In the genomic region with DNA sequence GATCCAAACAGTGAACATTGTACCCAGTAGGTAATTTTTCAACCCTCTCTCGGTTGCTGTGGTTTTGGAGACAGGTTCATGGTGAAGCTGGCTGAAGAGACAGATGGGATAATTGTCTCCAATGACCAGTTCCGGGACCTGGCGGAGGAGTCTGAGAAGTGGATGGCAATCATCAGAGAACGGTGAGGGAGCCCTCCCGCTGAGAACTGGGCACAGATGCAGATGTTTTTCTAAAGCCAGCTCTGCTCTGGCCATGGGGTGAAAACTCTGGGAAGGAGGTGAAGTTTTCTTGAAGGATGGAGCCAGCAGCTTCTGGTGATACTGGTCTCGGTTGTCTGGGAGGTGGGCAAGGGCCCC, we compare ENCODE assay signal across 10 cellular contexts. TPM values are rescaled to one million over a fixed set of nuclear protein-coding genes. Genes with fewer than 3 reads are reported as not detected.
DNase-seq lines count a peak whose midpoint lies in the region; ATAC-seq and TF ChIP-seq lines count a peak whose summit lies in the region.
"Had no signal": no experiment of that assay in that cellular context is flagged by ENCODE, and none has a peak within 500 bp of the region (broad histone marks: within the 10 kb centered on the region; RNA-seq: fewer than 3 reads in every experiment).

No MANE protein-coding gene starts in this region.

- intact Hi-C loops in natural killer cell (cut with micrococcal nuclease) (loop anchor here (1.0 to 10.0 kb wide), 3 partner anchors 71 to 191 kb away; partner anchors contain the start of gene TINF2), vagina (cut with DNase I) (no loop called here)

- peak overlapping the region; percentile 19 to 50 for H3K27ac Mint-ChIP-seq in natural killer cell
- H3K27ac Mint-ChIP-seq in natural killer cell treated with Interleukin-12 subunit alpha and Interleukin-12 subunit beta and Interleukin-15 and Interleukin-18, amount 100 ng/mL, for 72 hours = peak overlapping the region in 1 of 2 donors; percentile 10

- no peaks in the 10 kb centered on the region for H3K36me3 Mint-ChIP-seq in natural killer cell
- peaks cover 17% of the 10 kb centered on the region for H3K36me3 Mint-ChIP-seq in natural killer cell treated with Interleukin-12 subunit alpha and Interleukin-12 subunit beta and Interleukin-15 and Interleukin-18, amount 100 ng/mL, for 72 hours

- no peaks in the 10 kb centered on the region for H3K9me3 Mint-ChIP-seq in natural killer cell
- no peaks in the 10 kb centered on the region for H3K9me3 Mint-ChIP-seq in natural killer cell treated with Interleukin-12 subunit alpha and Interleukin-12 subunit beta and Interleukin-15 and Interleukin-18, amount 100 ng/mL, for 72 hours

- H3K4me3 Mint-ChIP-seq in natural killer cell = no peak overlapping the region
- no peak overlapping the region for H3K4me3 Mint-ChIP-seq in natural killer cell treated with Interleukin-12 subunit alpha and Interleukin-12 subunit beta and Interleukin-15 and Interleukin-18, amount 100 ng/mL, for 72 hours

- H3K27ac ChIP-seq in cingulate gyrus (ENCODE audit: low read depth, low read length) (peak overlapping the region; percentile 57), osteoblast (ENCODE audit: low read depth, low read length) (peak overlapping the region; percentile 37), vagina (peak overlapping the region; percentile 67)
- H3K27ac ChIP-seq: cardiac muscle cell had no signal

- peaks cover 43% of the 10 kb centered on the region for H3K79me2 ChIP-seq in osteoblast (ENCODE audit: insufficient read depth, low read length)

- peaks cover 76% of the 10 kb centered on the region for H3K36me3 ChIP-seq in osteoblast (ENCODE audit: insufficient read depth, low read length)
- H3K36me3 ChIP-seq in vagina = peaks cover 0 to 66% of the 10 kb centered on the region in 2 donors

- H3K27me3 ChIP-seq in osteoblast (ENCODE audit: insufficient read depth, low read length) = no peaks in the 10 kb centered on the region
- no peaks in the 10 kb centered on the region for H3K27me3 ChIP-seq in vagina
- H3K27me3 ChIP-seq: BE2C, cardiac muscle cell had no signal

- no peaks in the 10 kb centered on the region for H3K27me3 Mint-ChIP-seq in natural killer cell (ENCODE audit: low read depth in 2 of 2)
- H3K27me3 Mint-ChIP-seq in natural killer cell treated with Interleukin-12 subunit alpha and Interleukin-12 subunit beta and Interleukin-15 and Interleukin-18, amount 100 ng/mL, for 72 hours = no peaks in the 10 kb centered on the region

- H3K4me1 ChIP-seq in osteoblast (ENCODE audit: insufficient read depth, low read length) = peaks cover 30% of the 10 kb centered on the region
- H3K4me1 ChIP-seq in vagina = peaks cover 63% of the 10 kb centered on the region

- H3K9me3 ChIP-seq in osteoblast (ENCODE audit: low read depth, low read length) (no peaks in the 10 kb centered on the region), vagina (no peaks in the 10 kb centered on the region)
- H3K9me3 ChIP-seq: BE2C had no signal

- H3K4me1 Mint-ChIP-seq in natural killer cell = peaks cover 32 to 58% of the 10 kb centered on the region in 2 donors
- H3K4me1 Mint-ChIP-seq in natural killer cell treated with Interleukin-12 subunit alpha and Interleukin-12 subunit beta and Interleukin-15 and Interleukin-18, amount 100 ng/mL, for 72 hours (ENCODE audit: low read depth in 2 of 2) = peaks cover 39 to 49% of the 10 kb centered on the region in 2 donors

- DNase-seq in natural killer cell (no peak), osteoblast (ENCODE audit: insufficient read length, low spot score, missing footprints) (no peak), vagina (ENCODE audit: extremely low spot score in 2 of 2) (no peak), DMS 273 treated with DMSO at 0.1 percent for 48 hours (lab: John Stamatoyannopoulos, UW) (no peak), occipital lobe (lab: John Stamatoyannopoulos, UW) (no peak)
- DNase-seq in natural killer cell treated with Interleukin-12 subunit alpha and Interleukin-12 subunit beta and Interleukin-15 and Interleukin-18, amount 100 ng/mL, for 72 hours (ENCODE audit: low spot score) = no peak

- no peak overlapping the region for H3K4me3 ChIP-seq in osteoblast (ENCODE audit: insufficient read depth, low read length)
- no peak overlapping the region for H3K4me3 ChIP-seq in vagina
- H3K4me3 ChIP-seq: cardiac muscle cell had no signal

- no peak overlapping the region for H3K4me2 ChIP-seq in osteoblast (ENCODE audit: insufficient read depth, low read length)

- peaks cover 32% of the 10 kb centered on the region for H4K20me1 ChIP-seq in osteoblast (ENCODE audit: insufficient read depth, low read length)

- no peak for TF ChIP-seq POLR2A in vagina (IDR thresholded peaks at IDR 0.05)

- no peak overlapping the region for H2AFZ ChIP-seq in osteoblast (ENCODE audit: low read length)

- TF ChIP-seq CTCF in natural killer cell (IDR thresholded peaks at IDR 0.05) (no peak), osteoblast (IDR thresholded peaks at IDR 0.05; ENCODE audit: extremely low read depth, low read depth, low read length) (no peak), vagina (IDR thresholded peaks at IDR 0.05) (no peak)

- ATAC-seq in natural killer cell (no peak), HG02852 (IDR thresholded peaks at IDR 0.05; ENCODE audit: unreplicated experiment) (no peak)
- no peak for ATAC-seq in natural killer cell treated with Interleukin-12 subunit alpha and Interleukin-12 subunit beta and Interleukin-15 and Interleukin-18, amount 100 ng/mL, for 72 hours

RNA-seq across cellular contexts. Expression of gene KHNYN, which starts 6.2 kb away (rescaled TPM):
- 100 to 1,000 TPM; 106 to 141 (median 116) TPM for total RNA-seq in natural killer cell
- 10 to 100 TPM; 61.7 to 65.3 TPM for total RNA-seq in natural killer cell treated with Interleukin-12 subunit alpha and Interleukin-12 subunit beta and Interleukin-15 and Interleukin-18, amount 100 ng/mL, for 72 hours
- 58.6 and 62.5 TPM in 2 replicates for total RNA-seq in osteoblast
- total RNA-seq in vagina = 41.7 TPM
- total RNA-seq in occipital lobe = 16.7 TPM

RNA-seq across cellular contexts. Expression of gene CBLN3, which starts 6.5 kb away (rescaled TPM):
- total RNA-seq in natural killer cell (1 to 10 TPM in 2 of 3 donors, under 1 TPM in 1; 0.75 to 1.5 (median 1.1) TPM), osteoblast (3.5 and 4.0 TPM in 2 replicates), vagina (1.7 TPM), occipital lobe (0.47 TPM)
- total RNA-seq in natural killer cell treated with Interleukin-12 subunit alpha and Interleukin-12 subunit beta and Interleukin-15 and Interleukin-18, amount 100 ng/mL, for 72 hours = 10 to 100 TPM in 1 of 2 donors, 1 to 10 TPM in 1; 5.3 to 10.9 TPM

RNA-seq across cellular contexts. Expression of gene SDR39U1, which starts 6.6 kb away (rescaled TPM):
- 100 to 1,000 TPM in 2 of 3 donors, 10 to 100 TPM in 1; 97.1 to 106 (median 100) TPM for total RNA-seq in natural killer cell
- 10 to 100 TPM; 33.2 to 50.7 TPM for total RNA-seq in natural killer cell treated with Interleukin-12 subunit alpha and Interleukin-12 subunit beta and Interleukin-15 and Interleukin-18, amount 100 ng/mL, for 72 hours
- 11.6 and 13.0 TPM in 2 replicates for total RNA-seq in osteoblast
- total RNA-seq in vagina = 43.2 TPM
- 17.0 TPM for total RNA-seq in occipital lobe

RNA-seq across cellular contexts. Expression of gene NYNRIN, which starts 37.2 kb away (rescaled TPM):
- total RNA-seq in natural killer cell (under 1 TPM; 0.23 to 0.53 (median 0.42) TPM), osteoblast (7.2 and 9.1 TPM in 2 replicates), vagina (14.7 TPM), occipital lobe (15.0 TPM)
- total RNA-seq in natural killer cell treated with Interleukin-12 subunit alpha and Interleukin-12 subunit beta and Interleukin-15 and Interleukin-18, amount 100 ng/mL, for 72 hours = under 1 TPM in 1 of 2 donors, not detected in 1; 0.11 TPM
